ENCODE assay signal across 1 cellular context in the genomic region with DNA sequence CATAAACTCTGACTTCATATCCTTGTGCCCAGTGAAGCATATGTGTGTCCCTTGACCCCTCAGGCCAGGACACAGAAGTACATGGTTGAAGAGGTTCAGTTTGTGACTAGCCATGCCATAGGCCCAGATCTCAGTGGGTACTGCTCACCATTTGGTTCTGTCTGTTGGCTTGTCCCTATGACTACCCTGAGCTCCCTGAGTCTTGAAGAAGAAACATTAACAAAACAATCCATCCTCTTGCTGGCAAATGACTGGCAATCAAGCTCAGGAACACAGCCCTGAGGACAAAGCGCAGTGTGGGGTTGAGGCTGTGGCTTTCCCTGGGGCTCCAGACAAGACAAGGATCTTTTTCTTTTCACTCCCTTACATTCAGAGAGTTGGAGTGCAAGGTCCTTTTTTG.
TF ChIP-seq lines count a peak whose summit lies in the region.

No MANE protein-coding gene starts in this region.

TF ChIP-seq in K562, 482 proteins besides CTCF, POLR2A, EP300 and RAD21:
- TF ChIP-seq, protein P1, sequence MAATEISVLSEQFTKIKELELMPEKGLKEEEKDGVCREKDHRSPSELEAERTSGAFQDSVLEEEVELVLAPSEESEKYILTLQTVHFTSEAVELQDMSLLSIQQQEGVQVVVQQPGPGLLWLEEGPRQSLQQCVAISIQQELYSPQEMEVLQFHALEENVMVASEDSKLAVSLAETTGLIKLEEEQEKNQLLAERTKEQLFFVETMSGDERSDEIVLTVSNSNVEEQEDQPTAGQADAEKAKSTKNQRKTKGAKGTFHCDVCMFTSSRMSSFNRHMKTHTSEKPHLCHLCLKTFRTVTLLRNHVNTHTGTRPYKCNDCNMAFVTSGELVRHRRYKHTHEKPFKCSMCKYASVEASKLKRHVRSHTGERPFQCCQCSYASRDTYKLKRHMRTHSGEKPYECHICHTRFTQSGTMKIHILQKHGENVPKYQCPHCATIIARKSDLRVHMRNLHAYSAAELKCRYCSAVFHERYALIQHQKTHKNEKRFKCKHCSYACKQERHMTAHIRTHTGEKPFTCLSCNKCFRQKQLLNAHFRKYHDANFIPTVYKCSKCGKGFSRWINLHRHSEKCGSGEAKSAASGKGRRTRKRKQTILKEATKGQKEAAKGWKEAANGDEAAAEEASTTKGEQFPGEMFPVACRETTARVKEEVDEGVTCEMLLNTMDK (IDR thresholded peaks at IDR 0.05; ENCODE audit: borderline replicate concordance, insufficient read depth, low read depth, low read length, poor library complexity, severe bottlenecking) = no peak
- TF ChIP-seq, protein P2, sequence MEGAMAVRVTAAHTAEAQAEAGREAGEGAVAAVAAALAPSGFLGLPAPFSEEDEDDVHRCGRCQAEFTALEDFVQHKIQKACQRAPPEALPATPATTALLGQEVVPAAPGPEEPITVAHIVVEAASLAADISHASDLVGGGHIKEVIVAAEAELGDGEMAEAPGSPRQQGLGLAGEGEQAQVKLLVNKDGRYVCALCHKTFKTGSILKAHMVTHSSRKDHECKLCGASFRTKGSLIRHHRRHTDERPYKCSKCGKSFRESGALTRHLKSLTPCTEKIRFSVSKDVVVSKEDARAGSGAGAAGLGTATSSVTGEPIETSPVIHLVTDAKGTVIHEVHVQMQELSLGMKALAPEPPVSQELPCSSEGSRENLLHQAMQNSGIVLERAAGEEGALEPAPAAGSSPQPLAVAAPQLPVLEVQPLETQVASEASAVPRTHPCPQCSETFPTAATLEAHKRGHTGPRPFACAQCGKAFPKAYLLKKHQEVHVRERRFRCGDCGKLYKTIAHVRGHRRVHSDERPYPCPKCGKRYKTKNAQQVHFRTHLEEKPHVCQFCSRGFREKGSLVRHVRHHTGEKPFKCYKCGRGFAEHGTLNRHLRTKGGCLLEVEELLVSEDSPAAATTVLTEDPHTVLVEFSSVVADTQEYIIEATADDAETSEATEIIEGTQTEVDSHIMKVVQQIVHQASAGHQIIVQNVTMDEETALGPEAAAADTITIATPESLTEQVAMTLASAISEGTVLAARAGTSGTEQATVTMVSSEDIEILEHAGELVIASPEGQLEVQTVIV (CRISPR knock-in tag; IDR thresholded peaks at IDR 0.05; ENCODE audit: borderline replicate concordance) = no peak
- TF ChIP-seq, protein P3, sequence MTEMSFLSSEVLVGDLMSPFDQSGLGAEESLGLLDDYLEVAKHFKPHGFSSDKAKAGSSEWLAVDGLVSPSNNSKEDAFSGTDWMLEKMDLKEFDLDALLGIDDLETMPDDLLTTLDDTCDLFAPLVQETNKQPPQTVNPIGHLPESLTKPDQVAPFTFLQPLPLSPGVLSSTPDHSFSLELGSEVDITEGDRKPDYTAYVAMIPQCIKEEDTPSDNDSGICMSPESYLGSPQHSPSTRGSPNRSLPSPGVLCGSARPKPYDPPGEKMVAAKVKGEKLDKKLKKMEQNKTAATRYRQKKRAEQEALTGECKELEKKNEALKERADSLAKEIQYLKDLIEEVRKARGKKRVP (CRISPR knock-in tag; IDR thresholded peaks at IDR 0.05) = no peak
- TF ChIP-seq, protein P4, sequence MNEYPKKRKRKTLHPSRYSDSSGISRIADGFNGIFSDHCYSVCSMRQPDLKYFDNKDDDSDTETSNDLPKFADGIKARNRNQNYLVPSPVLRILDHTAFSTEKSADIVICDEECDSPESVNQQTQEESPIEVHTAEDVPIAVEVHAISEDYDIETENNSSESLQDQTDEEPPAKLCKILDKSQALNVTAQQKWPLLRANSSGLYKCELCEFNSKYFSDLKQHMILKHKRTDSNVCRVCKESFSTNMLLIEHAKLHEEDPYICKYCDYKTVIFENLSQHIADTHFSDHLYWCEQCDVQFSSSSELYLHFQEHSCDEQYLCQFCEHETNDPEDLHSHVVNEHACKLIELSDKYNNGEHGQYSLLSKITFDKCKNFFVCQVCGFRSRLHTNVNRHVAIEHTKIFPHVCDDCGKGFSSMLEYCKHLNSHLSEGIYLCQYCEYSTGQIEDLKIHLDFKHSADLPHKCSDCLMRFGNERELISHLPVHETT (CRISPR knock-in tag; conservative IDR thresholded peaks at IDR 0.05 in 1 of 2, IDR thresholded peaks at IDR 0.05 in 1 of 2) = no peak
- TF ChIP-seq, protein P5, sequence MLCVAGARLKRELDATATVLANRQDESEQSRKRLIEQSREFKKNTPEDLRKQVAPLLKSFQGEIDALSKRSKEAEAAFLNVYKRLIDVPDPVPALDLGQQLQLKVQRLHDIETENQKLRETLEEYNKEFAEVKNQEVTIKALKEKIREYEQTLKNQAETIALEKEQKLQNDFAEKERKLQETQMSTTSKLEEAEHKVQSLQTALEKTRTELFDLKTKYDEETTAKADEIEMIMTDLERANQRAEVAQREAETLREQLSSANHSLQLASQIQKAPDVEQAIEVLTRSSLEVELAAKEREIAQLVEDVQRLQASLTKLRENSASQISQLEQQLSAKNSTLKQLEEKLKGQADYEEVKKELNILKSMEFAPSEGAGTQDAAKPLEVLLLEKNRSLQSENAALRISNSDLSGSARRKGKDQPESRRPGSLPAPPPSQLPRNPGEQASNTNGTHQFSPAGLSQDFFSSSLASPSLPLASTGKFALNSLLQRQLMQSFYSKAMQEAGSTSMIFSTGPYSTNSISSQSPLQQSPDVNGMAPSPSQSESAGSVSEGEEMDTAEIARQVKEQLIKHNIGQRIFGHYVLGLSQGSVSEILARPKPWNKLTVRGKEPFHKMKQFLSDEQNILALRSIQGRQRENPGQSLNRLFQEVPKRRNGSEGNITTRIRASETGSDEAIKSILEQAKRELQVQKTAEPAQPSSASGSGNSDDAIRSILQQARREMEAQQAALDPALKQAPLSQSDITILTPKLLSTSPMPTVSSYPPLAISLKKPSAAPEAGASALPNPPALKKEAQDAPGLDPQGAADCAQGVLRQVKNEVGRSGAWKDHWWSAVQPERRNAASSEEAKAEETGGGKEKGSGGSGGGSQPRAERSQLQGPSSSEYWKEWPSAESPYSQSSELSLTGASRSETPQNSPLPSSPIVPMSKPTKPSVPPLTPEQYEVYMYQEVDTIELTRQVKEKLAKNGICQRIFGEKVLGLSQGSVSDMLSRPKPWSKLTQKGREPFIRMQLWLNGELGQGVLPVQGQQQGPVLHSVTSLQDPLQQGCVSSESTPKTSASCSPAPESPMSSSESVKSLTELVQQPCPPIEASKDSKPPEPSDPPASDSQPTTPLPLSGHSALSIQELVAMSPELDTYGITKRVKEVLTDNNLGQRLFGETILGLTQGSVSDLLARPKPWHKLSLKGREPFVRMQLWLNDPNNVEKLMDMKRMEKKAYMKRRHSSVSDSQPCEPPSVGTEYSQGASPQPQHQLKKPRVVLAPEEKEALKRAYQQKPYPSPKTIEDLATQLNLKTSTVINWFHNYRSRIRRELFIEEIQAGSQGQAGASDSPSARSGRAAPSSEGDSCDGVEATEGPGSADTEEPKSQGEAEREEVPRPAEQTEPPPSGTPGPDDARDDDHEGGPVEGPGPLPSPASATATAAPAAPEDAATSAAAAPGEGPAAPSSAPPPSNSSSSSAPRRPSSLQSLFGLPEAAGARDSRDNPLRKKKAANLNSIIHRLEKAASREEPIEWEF (CRISPR knock-in tag; IDR thresholded peaks at IDR 0.05) = no peak
- TF ChIP-seq HCFC1 (IDR thresholded peaks at IDR 0.05; ENCODE audit: low read depth, low read length) (no peak), ZNF3 (CRISPR knock-in tag; IDR thresholded peaks at IDR 0.05) (no peak), RFX5 (IDR thresholded peaks at IDR 0.05; ENCODE audit: low read depth, low read length) (no peak), CBX2 (IDR thresholded peaks at IDR 0.05; ENCODE audit: insufficient read depth, low read length, poor library complexity, severe bottlenecking) (no peak), NCOR1 (IDR thresholded peaks at IDR 0.05) (no peak), NFE2 (IDR thresholded peaks at IDR 0.05; ENCODE audit: low read depth) (no peak), ZNF778 (CRISPR knock-in tag; IDR thresholded peaks at IDR 0.05) (no peak), ILK (tag; IDR thresholded peaks at IDR 0.05; ENCODE audit: borderline replicate concordance, low read depth) (no peak), BCL6 (CRISPR knock-in tag; IDR thresholded peaks at IDR 0.05) (no peak), ZNF785 (CRISPR knock-in tag; IDR thresholded peaks at IDR 0.05) (no peak), KLF1 (tag; IDR thresholded peaks at IDR 0.05) (no peak)
